8 cellular contexts compared by ENCODE assay signal in genomic region chr7:30027065-30027456, GRCh38. TPM values are rescaled to one million over a fixed set of nuclear protein-coding genes. Genes with fewer than 3 reads are reported as not detected.
DNase-seq lines count a peak whose midpoint lies in the region; ATAC-seq and TF ChIP-seq lines count a peak whose summit lies in the region.

No MANE protein-coding gene starts in this region.

- H3K4me3 ChIP-seq in mesodermal cell (ENCODE audit: extremely low read depth, insufficient read depth, low read length, poor library complexity, severe bottlenecking) (peak overlapping the region; percentile 69), transverse colon (peak overlapping the region; percentile 38 to 94 (median 93))

- WGBS in mesodermal cell (ENCODE audit: insufficient coverage in 2 of 2), 2 experiments = 0 to 18% methylated on average over 3 to 4 of the region's 10 CpGs
- 1 to 3% methylated on average over 4 to 10 of the region's 10 CpGs for WGBS in transverse colon (ENCODE audit: low coverage in 1 of 2), 2 donors

- H3K27me3 ChIP-seq in transverse colon = no peaks in the 10 kb centered on the region

- intact Hi-C loops in transverse colon (cut with DNase I; ENCODE audit: low total_unique reads) = no loop called here

- H3K27ac Mint-ChIP-seq in T-cell = peak overlapping the region; percentile 82 to 87

- H3K36me3 ChIP-seq in mesodermal cell (ENCODE audit: control insufficient read depth, insufficient read depth, low read length) (peaks cover 4% of the 10 kb centered on the region), transverse colon (no peaks in the 10 kb centered on the region)

- TF ChIP-seq POLR2A in transverse colon (IDR thresholded peaks at IDR 0.05) = no peak

- ATAC-seq in HG02981 (IDR thresholded peaks at IDR 0.05; ENCODE audit: unreplicated experiment) (peak; percentile 33), T-cell (replicated peaks in 1 of 4) (peak; percentile 17 to 36 (median 22))

- no peaks in the 10 kb centered on the region for H3K36me3 Mint-ChIP-seq in T-cell

- no peak for TF ChIP-seq CTCF in transverse colon (IDR thresholded peaks at IDR 0.05)

- no peak overlapping the region for H3K4me3 Mint-ChIP-seq in T-cell

- H3K4me1 ChIP-seq in mesodermal cell (ENCODE audit: control insufficient read depth, insufficient read depth, low read length, poor library complexity, severe bottlenecking) = peaks cover 6% of the 10 kb centered on the region
- peaks cover 0 to 50% (median 36%) of the 10 kb centered on the region in 4 donors for H3K4me1 ChIP-seq in transverse colon

- peak; percentile 94 for DNase-seq in DMS153 treated with DMSO at 0.1 percent for 48 hours (lab: John Stamatoyannopoulos, UW; ENCODE audit: unreplicated experiment)
- DNase-seq in DMS153 (lab: John Stamatoyannopoulos, UW) = no peak
- peak in 14 of 34 experiments; percentile 1 to 32 (median 5) for DNase-seq in T-cell
- DNase-seq in dermis blood vessel endothelial cell = peak; percentile 75
- DNase-seq in transverse colon = no peak
- DNase-seq in SK-N-DZ (ENCODE audit: low spot score) = no peak

- no peak for TF ChIP-seq EP300 in transverse colon (IDR thresholded peaks at IDR 0.05; ENCODE audit: low read depth)

- in situ Hi-C loops in transverse colon (cut with MboI; ENCODE audit: low pct_ligation_motif_present in 1 of 4, low pct_unique_long_range_greater_than_20kb in 1 of 4, low sequenced_read_pairs in 3 of 4) = no loop called here

- H3K4me1 Mint-ChIP-seq in T-cell = peaks cover 36 to 49% (median 38%) of the 10 kb centered on the region in 3 donors

- no peaks in the 10 kb centered on the region for H3K27me3 Mint-ChIP-seq in T-cell

- H3K9me3 Mint-ChIP-seq in T-cell = no peaks in the 10 kb centered on the region

- no peaks in the 10 kb centered on the region for H3K9me3 ChIP-seq in mesodermal cell (ENCODE audit: control insufficient read depth, low read length)
- H3K9me3 ChIP-seq in transverse colon = no peaks in the 10 kb centered on the region

- H3K27ac ChIP-seq in mesodermal cell (ENCODE audit: low read depth, low read length, severe bottlenecking) = peak overlapping the region; percentile 95
- H3K27ac ChIP-seq in transverse colon = peak overlapping the region; percentile 92 to 96 (median 96)

- CTCF ChIA-PET in T-cell (lab: Charles Lee) = interaction anchor here in 1 of 2 donors (0.5 to 1.5 kb wide), 2 partner anchors 35 to 839 kb away, joined by 4 to 8 read pairs; no protein-coding TSS in a partner anchor

- POLR2A ChIA-PET in T-cell (lab: Charles Lee) = interaction anchor here (0.5 to 0.9 kb wide), 3 partner anchors 10 to 109 kb away, joined by 3 to 4 read pairs (median 3); no protein-coding TSS in a partner anchor

RNA-seq across cellular contexts. Expression of gene FKBP14, which starts 0.6 kb away (rescaled TPM):
- total RNA-seq in T-cell (1 to 10 TPM; 4.2 to 5.0 (median 4.5) TPM), dermis blood vessel endothelial cell (15.5 and 18.2 TPM in 2 replicates), transverse colon (10 to 100 TPM in 2 of 4 donors, 1 to 10 TPM in 1, under 1 TPM in 1; 0.75 to 12.7 (median 9.6) TPM)
- polyA plus RNA-seq in mesodermal cell (2013, experiment 1 of 2) = 23.5 TPM
- 24.7 TPM for polyA plus RNA-seq in mesodermal cell (2013, experiment 2 of 2)
- polyA plus RNA-seq in SK-N-DZ (2014; cell fraction: cytosol; rRNA removed) = 8.3 and 10.1 TPM in 2 replicates
- 2.7 and 3.4 TPM in 2 replicates for polyA plus RNA-seq in SK-N-DZ (2014; cell fraction: nucleus; rRNA removed)

RNA-seq across cellular contexts. Expression of gene PLEKHA8, which starts 1.2 kb away (rescaled TPM):
- total RNA-seq in T-cell (10 to 100 TPM in 2 of 5 donors, 1 to 10 TPM in 3; 8.6 to 11.2 (median 9.9) TPM), dermis blood vessel endothelial cell (19.1 and 22.8 TPM in 2 replicates), transverse colon (10 to 100 TPM in 3 of 4 donors, 1 to 10 TPM in 1; 6.6 to 16.4 (median 13.1) TPM)
- polyA plus RNA-seq in mesodermal cell (2013, experiment 1 of 2) = 29.9 TPM
- polyA plus RNA-seq in mesodermal cell (2013, experiment 2 of 2) = 31.3 TPM
- polyA plus RNA-seq in SK-N-DZ (2014; cell fraction: cytosol; rRNA removed) = 29.5 and 30.9 TPM in 2 replicates
- polyA plus RNA-seq in SK-N-DZ (2014; cell fraction: nucleus; rRNA removed) = 24.5 and 29.2 TPM in 2 replicates

RNA-seq across cellular contexts. Expression of gene SCRN1, which starts 37.5 kb away (rescaled TPM):
- total RNA-seq in T-cell (10 to 100 TPM in 1 of 5 donors, 1 to 10 TPM in 4; 3.4 to 12.5 (median 5.7) TPM), dermis blood vessel endothelial cell (94.6 and 95.5 TPM in 2 replicates), transverse colon (10 to 100 TPM; 15.0 to 24.5 (median 17.3) TPM)
- 116 TPM for polyA plus RNA-seq in mesodermal cell (2013, experiment 1 of 2)
- polyA plus RNA-seq in mesodermal cell (2013, experiment 2 of 2) = 112 TPM
- 75.0 and 91.1 TPM in 2 replicates for polyA plus RNA-seq in SK-N-DZ (2014; cell fraction: cytosol; rRNA removed)
- 45.7 and 50.0 TPM in 2 replicates for polyA plus RNA-seq in SK-N-DZ (2014; cell fraction: nucleus; rRNA removed)

Comparison
In these comparisons a context has a peak if more than half of its experiments do, and no peak if none do; other contexts are left out.
1. DNase-seq: peak in DMS153 treated with DMSO at 0.1 percent for 48 hours (single experiment) and dermis blood vessel endothelial cell (single experiment); none in DMS153 (single experiment), transverse colon (single experiment) and SK-N-DZ (single experiment).